Comparison of ENCODE assay signal across 19 cellular contexts in the genomic region with DNA sequence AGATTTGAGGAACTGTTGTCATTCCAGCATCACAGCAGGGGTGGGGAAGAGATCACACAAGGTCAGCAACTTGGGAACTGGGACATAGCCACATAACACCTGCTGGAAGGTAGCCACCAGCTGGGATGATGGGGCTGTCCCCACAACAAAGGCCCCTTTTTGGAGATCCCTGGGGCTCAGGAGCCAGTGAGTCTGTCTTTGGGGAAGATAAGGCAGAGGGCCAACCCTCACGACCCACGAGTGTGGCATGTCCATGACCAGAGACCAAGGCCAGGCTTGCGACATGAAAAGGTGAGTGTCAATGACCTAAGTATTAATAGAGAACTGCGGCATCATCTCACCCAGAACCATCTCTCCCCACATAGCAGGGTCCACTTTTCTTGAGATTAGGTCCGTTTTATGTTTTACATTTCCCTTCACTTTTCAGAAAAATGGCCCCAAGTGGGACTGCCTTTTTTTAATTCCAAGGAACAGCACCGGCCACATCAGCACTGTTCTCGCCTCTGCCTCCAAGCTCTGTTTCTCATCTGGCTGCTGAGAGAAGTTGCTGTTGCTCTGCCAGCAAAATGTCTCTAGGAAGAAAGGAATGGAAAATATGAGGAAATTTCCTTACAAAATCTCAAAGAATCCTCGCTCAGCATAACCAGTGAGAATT.
"Had no signal": no experiment of that assay in that cellular context is flagged by ENCODE, and none has a peak within 500 bp of the region (broad histone marks: within the 10 kb centered on the region; RNA-seq: fewer than 3 reads in every experiment).

No MANE protein-coding gene starts in this region.

- H3K9ac ChIP-seq: parathyroid adenoma, SK-N-SH had no signal

- DNase-seq: activated CD4-positive, alpha-beta T cell treated with anti-CD3 and anti-CD28 coated beads for 1 hour; activated CD8-positive, alpha-beta T cell treated with anti-CD3 and anti-CD28 coated beads for 36 hours; activated effector memory CD4-positive, alpha-beta T cell treated with anti-CD3 and anti-CD28 coated beads, Interleukin-2, amount 50 U/mL, for 16 hours; activated T-cell treated with anti-CD3 and anti-CD28 coated beads, Interleukin-2, amount 50 U/mL, for 4 hours; amniotic stem cell; caudate nucleus; hypothalamus; immature natural killer cell; naive thymus-derived CD4-positive, alpha-beta T cell; SK-N-SH; stimulated activated CD4-positive, alpha-beta T cell treated with anti-CD3 and anti-CD28 coated beads, Interleukin-15, amount 100 ng/mL, for 24 hours; stimulated activated CD4-positive, alpha-beta T cell treated with anti-CD3 and anti-CD28 coated beads, Interleukin-4, amount 100 ng/mL, for 1 hour; stimulated activated naive B cell treated with anti-CD40 and anti-IgM and Interleukin-4, amounts not matched to agents 10 μg/mL and 1 μg/mL and 100 μg/mL, for 72 hours; T-cell; T-helper 9 cell; tibial artery had no signal

- H3K4me1 ChIP-seq: parathyroid adenoma, tibial artery had no signal

- H2AFZ ChIP-seq: parathyroid adenoma had no signal

- H3K27me3 ChIP-seq: neutrophil, tibial artery had no signal

- H3K36me3 ChIP-seq: neutrophil, tibial artery had no signal

- ATAC-seq: activated CD8-positive, alpha-beta T cell treated with anti-CD3 and anti-CD28 coated beads for 36 hours; activated T-cell treated with anti-CD3 and anti-CD28 coated beads, Interleukin-2, amount 50 U/mL, for 4 hours; naive thymus-derived CD4-positive, alpha-beta T cell; stimulated activated naive B cell treated with anti-CD40 and anti-IgM and Interleukin-4, amounts not matched to agents 10 μg/mL and 1 μg/mL and 100 μg/mL, for 72 hours; T-cell had no signal

- H3K27ac ChIP-seq: neutrophil, parathyroid adenoma, tibial artery had no signal

- H3K4me3 ChIP-seq: lung, tibial artery had no signal

- H3K4me2 ChIP-seq: SK-N-SH had no signal

- H3K9me3 ChIP-seq: neutrophil, SK-N-SH, tibial artery had no signal
